Comparison of ENCODE assay signal across 8 cellular contexts in the genomic region with DNA sequence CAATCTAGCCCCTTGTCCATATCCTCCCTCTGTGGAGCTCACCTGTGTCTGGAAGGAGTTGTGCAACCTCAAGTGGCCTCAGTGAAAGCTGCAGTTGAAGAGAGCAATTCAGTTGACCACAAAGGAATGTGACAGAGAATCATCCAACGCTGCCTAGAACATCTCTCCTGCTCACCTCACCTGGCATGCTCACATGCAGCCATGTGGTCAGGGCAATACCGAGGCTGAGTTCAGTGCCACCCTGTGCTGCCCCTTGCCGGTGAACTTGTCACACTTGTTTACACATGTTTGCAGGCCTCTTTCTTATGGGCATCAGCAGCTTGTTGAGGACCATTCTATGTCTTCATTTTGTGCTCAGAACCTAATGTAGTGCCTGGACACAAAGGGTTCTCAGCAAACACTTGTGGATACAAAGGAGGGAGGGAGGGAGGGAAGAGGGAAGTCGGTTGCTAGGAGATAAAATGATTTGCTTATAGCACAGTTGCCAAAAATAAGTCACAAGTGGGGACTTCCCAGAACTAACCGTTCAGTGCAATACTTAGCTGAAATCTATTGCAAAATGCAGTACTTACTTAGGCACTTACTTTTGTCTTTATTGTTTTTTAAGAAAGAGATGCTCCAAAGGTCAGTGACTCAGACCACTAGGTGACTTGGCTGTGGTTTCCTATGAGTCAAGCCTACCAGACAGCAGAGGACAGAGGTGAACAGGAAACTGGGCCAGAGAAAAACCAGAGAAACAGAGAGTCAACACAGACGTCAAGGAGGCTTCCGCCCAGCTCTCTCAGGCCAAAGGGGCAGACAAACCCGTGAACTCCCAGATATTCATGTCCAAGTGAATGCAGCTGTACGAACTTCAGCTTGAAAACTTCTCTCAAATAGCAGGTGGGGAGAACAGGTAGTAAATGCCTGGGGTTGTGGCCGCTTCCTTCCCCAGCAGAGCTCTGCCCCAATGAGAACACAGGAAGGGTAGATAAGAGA.
A peak's percentile ranks its signal among the peaks of the same experiment; 100 is the strongest.
DNase-seq lines count a peak whose midpoint lies in the region; TF ChIP-seq lines count a peak whose summit lies in the region.

No MANE protein-coding gene starts in this region.

- no peak overlapping the region for H3K4me3 ChIP-seq in LNCaP clone FGC (ENCODE audit: low read depth, low read length)
- no peak overlapping the region for H3K4me3 ChIP-seq in fibroblast of pulmonary artery (replicated peaks; ENCODE audit: low read depth, low read length)
- no peak overlapping the region for H3K4me3 ChIP-seq in parathyroid adenoma (ENCODE audit: low read depth, low read length)

- H3K9ac ChIP-seq in parathyroid adenoma, result no peak overlapping the region

- no peak overlapping the region for H2AFZ ChIP-seq in parathyroid adenoma

- no peaks in the 10 kb centered on the region for H3K79me2 ChIP-seq in parathyroid adenoma

- H3K9me3 ChIP-seq in parathyroid adenoma (ENCODE audit: control insufficient read depth, low read length), result no peaks in the 10 kb centered on the region

- H3K27me3 Mint-ChIP-seq in activated CD4-positive, alpha-beta T cell treated with anti-CD3 and anti-CD28 coated beads, Interleukin-2, amount 10 ng/mL, durations not matched to agents 24 days and 14 days, result no peaks in the 10 kb centered on the region
- no peaks in the 10 kb centered on the region for H3K27me3 Mint-ChIP-seq in T-helper 2 cell treated with Interferon-gamma antibody and Interleukin-4, amounts not matched to agents 5 μg/mL and 100 μg/mL, for 36 hours (ENCODE audit: low read depth)

- DNase-seq in activated CD4-positive, alpha-beta T cell treated with anti-CD3 and anti-CD28 coated beads, Interleukin-2, amount 10 ng/mL, durations not matched to agents 24 days and 14 days, result peak; percentile 77
- DNase-seq in activated CD4-positive, alpha-beta T cell treated with anti-CD3 and anti-CD28 coated beads for 4 hours, result no peak
- DNase-seq in H4 (ENCODE audit: low spot score) (peak; percentile 21), LNCaP clone FGC (ENCODE audit: low read depth) (no peak), fibroblast of pulmonary artery (ENCODE audit: low read depth) (peak; percentile 99), T-helper 9 cell (no peak)
- DNase-seq in T-helper 2 cell treated with Interferon-gamma antibody and Interleukin-4, amounts not matched to agents 5 μg/mL and 100 μg/mL, for 36 hours (ENCODE audit: low spot score), result peak; percentile 80

- no peaks in the 10 kb centered on the region for H3K27me3 ChIP-seq in parathyroid adenoma (ENCODE audit: control insufficient read depth, insufficient read depth, low read length)

- peaks cover 8% of the 10 kb centered on the region for H3K36me3 Mint-ChIP-seq in activated CD4-positive, alpha-beta T cell treated with anti-CD3 and anti-CD28 coated beads, Interleukin-2, amount 10 ng/mL, durations not matched to agents 24 days and 14 days (ENCODE audit: low read depth)
- H3K36me3 Mint-ChIP-seq in T-helper 2 cell treated with Interferon-gamma antibody and Interleukin-4, amounts not matched to agents 5 μg/mL and 100 μg/mL, for 36 hours (ENCODE audit: low read depth), result no peaks in the 10 kb centered on the region

- H3K4me3 Mint-ChIP-seq in activated CD4-positive, alpha-beta T cell treated with anti-CD3 and anti-CD28 coated beads, Interleukin-2, amount 10 ng/mL, durations not matched to agents 24 days and 14 days, result peak overlapping the region; percentile 77
- peak overlapping the region; percentile 70 for H3K4me3 Mint-ChIP-seq in T-helper 2 cell treated with Interferon-gamma antibody and Interleukin-4, amounts not matched to agents 5 μg/mL and 100 μg/mL, for 36 hours

- H3K27ac Mint-ChIP-seq in activated CD4-positive, alpha-beta T cell treated with anti-CD3 and anti-CD28 coated beads, Interleukin-2, amount 10 ng/mL, durations not matched to agents 24 days and 14 days, result peak overlapping the region; percentile 98
- H3K27ac Mint-ChIP-seq in T-helper 2 cell treated with Interferon-gamma antibody and Interleukin-4, amounts not matched to agents 5 μg/mL and 100 μg/mL, for 36 hours, result peak overlapping the region; percentile 88

- no peaks in the 10 kb centered on the region for H3K36me3 ChIP-seq in parathyroid adenoma (ENCODE audit: control insufficient read depth, insufficient read depth, low read length)

- TF ChIP-seq CTCF in LNCaP clone FGC (IDR thresholded peaks at IDR 0.05; ENCODE audit: control insufficient read depth, extremely low read depth, insufficient read depth) (peak; percentile 26; the same call in 1 of the 2 replicates), fibroblast of pulmonary artery (IDR thresholded peaks at IDR 0.05; ENCODE audit: low read length, missing control alignments) (no peak), parathyroid adenoma (IDR thresholded peaks at IDR 0.05) (no peak)

- intact Hi-C loops in activated CD4-positive, alpha-beta T cell treated with anti-CD3 and anti-CD28 coated beads, Interleukin-2, amount 10 ng/mL, durations not matched to agents 24 days and 14 days (cut with micrococcal nuclease), result loop anchor here (1.0 to 10.0 kb wide), 5 partner anchors 9 to 1123 kb away; a partner anchor contains a TSS

- peaks cover 18% of the 10 kb centered on the region for H3K9me3 Mint-ChIP-seq in activated CD4-positive, alpha-beta T cell treated with anti-CD3 and anti-CD28 coated beads, Interleukin-2, amount 10 ng/mL, durations not matched to agents 24 days and 14 days
- H3K9me3 Mint-ChIP-seq in T-helper 2 cell treated with Interferon-gamma antibody and Interleukin-4, amounts not matched to agents 5 μg/mL and 100 μg/mL, for 36 hours, result peaks cover 12% of the 10 kb centered on the region

- H3K27ac ChIP-seq in parathyroid adenoma, result peak overlapping the region; percentile 65

- H3K4me1 ChIP-seq in parathyroid adenoma, result no peaks in the 10 kb centered on the region

- peaks cover 53% of the 10 kb centered on the region for H3K4me1 Mint-ChIP-seq in activated CD4-positive, alpha-beta T cell treated with anti-CD3 and anti-CD28 coated beads, Interleukin-2, amount 10 ng/mL, durations not matched to agents 24 days and 14 days
- H3K4me1 Mint-ChIP-seq in T-helper 2 cell treated with Interferon-gamma antibody and Interleukin-4, amounts not matched to agents 5 μg/mL and 100 μg/mL, for 36 hours (ENCODE audit: low read depth), result peaks cover 47% of the 10 kb centered on the region

- H3K4me2 ChIP-seq in parathyroid adenoma (ENCODE audit: low read length), result no peak overlapping the region

Comparison
In these comparisons a context has a peak if more than half of its experiments do, and no peak if none do; other contexts are left out.
1. DNase-seq: peak in activated CD4-positive, alpha-beta T cell treated with anti-CD3 and anti-CD28 coated beads, Interleukin-2, amount 10 ng/mL, durations not matched to agents 24 days and 14 days (single experiment), H4 (single experiment), T-helper 2 cell treated with Interferon-gamma antibody and Interleukin-4, amounts not matched to agents 5 μg/mL and 100 μg/mL, for 36 hours (single experiment) and fibroblast of pulmonary artery (single experiment); none in activated CD4-positive, alpha-beta T cell treated with anti-CD3 and anti-CD28 coated beads for 4 hours (0 of 2), LNCaP clone FGC (single experiment) and T-helper 9 cell (single experiment).